ENCODE assay signal across 2 cellular contexts in genomic region chr7:47232751-47233412, GRCh38.
TF ChIP-seq lines count a peak whose summit lies in the region.

No MANE protein-coding gene starts in this region.

TF ChIP-seq in Ishikawa, 13 proteins besides CTCF, POLR2A, EP300 and RAD21 (continued from another document):
- TF ChIP-seq REST (IDR thresholded peaks at IDR 0.05; ENCODE audit: low read depth) (no peak), YY1 (IDR thresholded peaks at IDR 0.05; ENCODE audit: low read depth) (no peak), CREB1 (IDR thresholded peaks at IDR 0.05; ENCODE audit: low read depth) (no peak), CEBPB (IDR thresholded peaks at IDR 0.05) (no peak), NFIC (IDR thresholded peaks at IDR 0.05) (no peak)

TF ChIP-seq in K562, 482 proteins besides CTCF, POLR2A, EP300 and RAD21 (continued from another document):
- TF ChIP-seq DEAF1 (CRISPR knock-in tag; IDR thresholded peaks at IDR 0.05): peak; percentile 69
